Comparison of ENCODE assay signal across 9 cellular contexts in the genomic region with DNA sequence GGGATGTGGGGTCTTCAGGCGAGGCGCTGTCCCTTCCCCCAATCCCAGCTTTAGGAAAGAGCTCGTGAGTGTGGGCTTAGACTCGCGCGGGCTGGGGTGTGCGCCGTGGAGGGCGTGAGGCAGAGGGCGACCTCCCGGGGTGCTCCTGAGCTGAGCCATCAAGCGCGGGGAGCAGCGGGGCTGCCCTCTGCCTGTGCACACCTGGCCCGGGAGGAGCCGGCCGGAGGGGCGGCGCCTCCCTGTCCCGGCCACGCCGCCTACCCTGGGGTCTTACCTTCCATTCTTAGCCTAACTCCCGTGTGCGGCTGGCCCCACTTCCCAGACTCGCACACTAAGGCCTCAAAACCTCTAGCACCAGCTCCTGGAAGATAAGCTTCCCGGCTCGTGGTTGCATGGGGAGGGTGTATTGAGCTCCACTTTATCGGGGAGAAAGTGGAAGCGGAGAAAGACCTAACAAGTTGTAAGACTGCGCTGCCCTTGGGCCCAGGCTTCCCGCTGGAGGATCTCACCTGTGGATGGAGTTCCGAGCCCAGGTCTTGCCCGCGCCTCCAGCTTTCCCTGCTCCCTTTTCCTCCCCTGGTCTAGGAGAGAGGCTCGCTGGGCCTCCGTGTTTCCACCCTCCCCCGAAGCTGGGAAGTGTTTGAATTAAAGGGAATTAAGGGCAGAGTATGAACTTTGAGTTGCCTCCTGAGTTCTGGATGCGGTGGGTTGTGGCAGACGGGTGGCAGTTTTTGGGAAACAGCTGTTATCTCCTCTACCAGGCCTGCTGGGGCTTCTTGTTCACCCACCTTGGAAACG. TPM values are rescaled to one million over a fixed set of nuclear protein-coding genes. Genes with fewer than 3 reads are reported as not detected.
A peak's percentile ranks its signal among the peaks of the same experiment; 100 is the strongest.
DNase-seq lines count a peak whose midpoint lies in the region; ATAC-seq, FAIRE-seq and TF ChIP-seq lines count a peak whose summit lies in the region.
"Had no signal": no experiment of that assay in that cellular context is flagged by ENCODE, and none has a peak within 500 bp of the region (broad histone marks: within the 10 kb centered on the region; RNA-seq: fewer than 3 reads in every experiment).

No MANE protein-coding gene starts in this region.

- H3K9me3 ChIP-seq in A549 = no peaks in the 10 kb centered on the region
- no peaks in the 10 kb centered on the region for H3K9me3 ChIP-seq in GM23248 (ENCODE audit: low read depth)
- no peaks in the 10 kb centered on the region for H3K9me3 ChIP-seq in stomach smooth muscle (ENCODE audit: control insufficient read depth in 2 of 2, low read length in 2 of 2)

- no peaks in the 10 kb centered on the region for H4K20me1 ChIP-seq in GM23248 (ENCODE audit: insufficient read depth)

- no peak for FAIRE-seq in A549 (lab: Jason Lieb, UNC)
- FAIRE-seq: islet of Langerhans had no signal

- H3K9ac ChIP-seq in GM23248 (peak overlapping the region; percentile 82), stomach smooth muscle (ENCODE audit: low read length in 2 of 2) (peak overlapping the region; percentile 60 to 62)

- H3K9me2 ChIP-seq in GM23248 (ENCODE audit: insufficient read depth) = no peaks in the 10 kb centered on the region

- H3K36me3 ChIP-seq in GM23248 (ENCODE audit: low read depth) (no peaks in the 10 kb centered on the region), stomach smooth muscle (ENCODE audit: control insufficient read depth in 2 of 2, insufficient read depth in 2 of 2, low read length in 2 of 2) (no peaks in the 10 kb centered on the region)

- TF ChIP-seq POLR2A in A549 (IDR thresholded peaks at IDR 0.05; ENCODE audit: low read length) = no peak

- TF ChIP-seq CTCF in A549 (IDR thresholded peaks at IDR 0.05) = no peak

- WGBS in A549 (ENCODE audit: missing lambda C conversion rate) = 53% methylated on average over 24 of the region's 40 CpGs
- 37 to 45% methylated on average over 38 to 40 of the region's 40 CpGs for WGBS in GM23248 (ENCODE audit: low coverage in 1 of 2, low lambda C conversion rate in 2 of 2, missing lambda C conversion rate in 2 of 2), 2 experiments

- H3K4me3 ChIP-seq in A549 = peak overlapping the region; percentile 99
- H3K4me3 ChIP-seq in GM23248 = peak overlapping the region; percentile 98
- peak overlapping the region; percentile 64 to 85 for H3K4me3 ChIP-seq in stomach smooth muscle (ENCODE audit: low read length in 2 of 2)

- POLR2A ChIA-PET in A549 (lab: Yijun Ruan, JAX) = interaction anchor here (0.7 to 2.7 kb wide), 4 partner anchors 14 to 20 kb away, joined by 3 to 8 read pairs (median 6); a partner anchor contains a TSS
- POLR2A ChIA-PET in activated CD8-positive, alpha-beta T cell treated with anti-CD3 and anti-CD28 coated beads, Interleukin-2, amount 10 ng/mL, durations not matched to agents 7 days and 5 days (lab: Charles Lee) = interaction anchor here (1.0 to 1.8 kb wide), 5 partner anchors 15 to 224 kb away, joined by 3 to 15 read pairs (median 5); a partner anchor contains a TSS

- H3K4me2 ChIP-seq in A549 (peak overlapping the region; percentile 99), GM23248 (ENCODE audit: unreplicated experiment) (peak overlapping the region; percentile 97)

- peak overlapping the region; percentile 93 to 99 for H3K27ac ChIP-seq in A549
- H3K27ac ChIP-seq in GM23248 = no peak overlapping the region
- no peak overlapping the region for H3K27ac ChIP-seq in stomach smooth muscle (ENCODE audit: low read length)

- TF ChIP-seq RAD21 in A549 (conservative IDR thresholded peaks at IDR 0.05 in 1 of 2, IDR thresholded peaks at IDR 0.05 in 1 of 2) = no peak

- CTCF ChIA-PET in A549 (lab: Yijun Ruan, JAX) = interaction anchor here (0.6 to 8.7 kb wide), 15 partner anchors 10 to 242 kb away, joined by 3 to 127 read pairs (median 3); a partner anchor contains a TSS
- CTCF ChIA-PET in activated CD8-positive, alpha-beta T cell treated with anti-CD3 and anti-CD28 coated beads, Interleukin-2, amount 10 ng/mL, durations not matched to agents 7 days and 5 days (lab: Charles Lee) = interaction anchor here (0.7 to 3.7 kb wide), 8 partner anchors 8 to 95 kb away, joined by 3 to 61 read pairs (median 6); a partner anchor contains a TSS

- ATAC-seq in A549 (peak; percentile 26 to 42; a peak in 3 of 6 replicates), GM19328 (IDR thresholded peaks at IDR 0.05; ENCODE audit: unreplicated experiment) (no peak)
- ATAC-seq in activated CD8-positive, alpha-beta T cell treated with anti-CD3 and anti-CD28 coated beads, Interleukin-2, amount 10 ng/mL, durations not matched to agents 7 days and 5 days = peak; percentile 32

- peaks cover 29% of the 10 kb centered on the region for H3K4me1 Mint-ChIP-seq in activated CD8-positive, alpha-beta T cell treated with anti-CD3 and anti-CD28 coated beads, Interleukin-2, amount 10 ng/mL, durations not matched to agents 7 days and 5 days (ENCODE audit: low read depth)

- peak overlapping the region; percentile 99 for H2AFZ ChIP-seq in GM23248

- H3K36me3 Mint-ChIP-seq in activated CD8-positive, alpha-beta T cell treated with anti-CD3 and anti-CD28 coated beads, Interleukin-2, amount 10 ng/mL, durations not matched to agents 7 days and 5 days (ENCODE audit: low read depth) = no peaks in the 10 kb centered on the region

- peaks cover 2% of the 10 kb centered on the region for H3K27me3 Mint-ChIP-seq in activated CD8-positive, alpha-beta T cell treated with anti-CD3 and anti-CD28 coated beads, Interleukin-2, amount 10 ng/mL, durations not matched to agents 7 days and 5 days (ENCODE audit: low read depth)

- no peak for DNase-seq in A549 (ENCODE audit: low read depth in 1 of 2, low spot score in 1 of 2)
- DNase-seq in GM23248 = peak; percentile 24
- DNase-seq in activated CD8-positive, alpha-beta T cell treated with anti-CD3 and anti-CD28 coated beads, Interleukin-2, amount 10 ng/mL, durations not matched to agents 7 days and 5 days = no peak
- peak; percentile 53 for DNase-seq in iPS-NIHi11 (ENCODE audit: low spot score)
- no peak for DNase-seq in cerebellar nuclear complex (lab: John Stamatoyannopoulos, UW)
- no peak for DNase-seq in GF-D8 (lab: John Stamatoyannopoulos, UW)

- no peaks in the 10 kb centered on the region for H3K9me3 Mint-ChIP-seq in activated CD8-positive, alpha-beta T cell treated with anti-CD3 and anti-CD28 coated beads, Interleukin-2, amount 10 ng/mL, durations not matched to agents 7 days and 5 days (ENCODE audit: insufficient read depth)

- H3K4me1 ChIP-seq in A549 (peaks cover 42% of the 10 kb centered on the region), GM23248 (ENCODE audit: insufficient read depth) (no peaks in the 10 kb centered on the region), stomach smooth muscle (ENCODE audit: control insufficient read depth, insufficient read depth, low read length) (peaks cover 19% of the 10 kb centered on the region)

- H3K27ac Mint-ChIP-seq in activated CD8-positive, alpha-beta T cell treated with anti-CD3 and anti-CD28 coated beads, Interleukin-2, amount 10 ng/mL, durations not matched to agents 7 days and 5 days = peak overlapping the region; percentile 67

- H3F3A ChIP-seq in GM23248 (ENCODE audit: insufficient read depth) = no peaks in the 10 kb centered on the region

- peak overlapping the region; percentile 85 for H3K4me3 Mint-ChIP-seq in activated CD8-positive, alpha-beta T cell treated with anti-CD3 and anti-CD28 coated beads, Interleukin-2, amount 10 ng/mL, durations not matched to agents 7 days and 5 days

- H3K27me3 ChIP-seq in GM23248 (replicated peaks; ENCODE audit: insufficient read depth) (no peaks in the 10 kb centered on the region), stomach smooth muscle (ENCODE audit: control insufficient read depth in 1 of 2, insufficient read depth in 2 of 2, low read length in 2 of 2) (no peaks in the 10 kb centered on the region)

- H3K79me2 ChIP-seq in GM23248 (ENCODE audit: insufficient read depth) = no peaks in the 10 kb centered on the region; the same call in 1 of the 2 replicates

- in situ Hi-C loops in GM23248 (cut with MboI) = no loop called here

- TF ChIP-seq EP300 in A549 (IDR thresholded peaks at IDR 0.05) = no peak

TF ChIP-seq in A549, 52 proteins besides CTCF, POLR2A, EP300 and RAD21 (continues in another document):
- TF ChIP-seq CHD2 (IDR thresholded peaks at IDR 0.05; ENCODE audit: low read length, partially characterized antibody) = no peak
- TF ChIP-seq KDM1A (IDR thresholded peaks at IDR 0.05; ENCODE audit: low read depth) = peak; percentile 41; the same call in 1 of the 2 replicates

RNA-seq across cellular contexts. Expression of a gene that starts 1.2 kb away (rescaled TPM):
- 5.2 and 6.2 TPM in 2 replicates for polyA plus RNA-seq in A549 (2011; rRNA removed)
- polyA plus RNA-seq in A549 (2012; cell fraction: cytosol; rRNA removed) = 9.4 and 12.2 TPM in 2 replicates
- 29.6 and 31.6 TPM in 2 replicates for polyA plus RNA-seq in A549 (2012; cell fraction: nucleus; rRNA removed)
- polyA plus RNA-seq in A549 (2017; fragmentation: RNase III; extraction: RNeasy Plus Mini Kit Qiagen cat#74134 plus additional on column Dnase treatment) = 9.5 to 11.3 TPM (median 10.1 TPM) in 3 replicates
- polyA minus RNA-seq in A549 (2011; rRNA and poly(A)+ RNA removed) = 5.5 and 6.0 TPM in 2 replicates
- 1.5 and 2.0 TPM in 2 replicates for total RNA-seq in GM23248 (2014; rRNA removed; shearing (Covaris generic))
- 0.81 and 0.85 TPM in 2 replicates for polyA plus RNA-seq in GM23248 (2016; fragmentation: Nextera tagmentation; extraction: Ambion mirVana)
- total RNA-seq in activated CD8-positive, alpha-beta T cell treated with anti-CD3 and anti-CD28 coated beads, Interleukin-2, amount 10 ng/mL, durations not matched to agents 7 days and 5 days = 10 to 100 TPM in 1 of 2 experiments, 1 to 10 TPM in 1; 9.0 to 10.0 TPM

RNA-seq across cellular contexts. Expression of a gene that starts 20.1 kb away (rescaled TPM):
- polyA plus RNA-seq in A549 (2011; rRNA removed) (74.1 and 86.3 TPM in 2 replicates), A549 (2017; fragmentation: RNase III; extraction: RNeasy Plus Mini Kit Qiagen cat#74134 plus additional on column Dnase treatment) (50.6 to 55.7 TPM (median 53.3 TPM) in 3 replicates), GM23248 (2016; fragmentation: Nextera tagmentation; extraction: Ambion mirVana) (68.8 and 72.5 TPM in 2 replicates)
- 41.4 and 51.8 TPM in 2 replicates for polyA plus RNA-seq in A549 (2012; cell fraction: cytosol; rRNA removed)
- 22.3 and 28.8 TPM in 2 replicates for polyA plus RNA-seq in A549 (2012; cell fraction: nucleus; rRNA removed)
- polyA minus RNA-seq in A549 (2011; rRNA and poly(A)+ RNA removed) = 22.5 and 28.8 TPM in 2 replicates
- 32.0 and 37.0 TPM in 2 replicates for total RNA-seq in GM23248 (2014; rRNA removed; shearing (Covaris generic))
- 10 to 100 TPM; 65.5 to 68.4 TPM for total RNA-seq in activated CD8-positive, alpha-beta T cell treated with anti-CD3 and anti-CD28 coated beads, Interleukin-2, amount 10 ng/mL, durations not matched to agents 7 days and 5 days

RNA-seq across cellular contexts. Expression of a gene that starts 56.4 kb away (rescaled TPM):
- polyA plus RNA-seq in A549 (2011; rRNA removed) = 126 and 149 TPM in 2 replicates
- polyA plus RNA-seq in A549 (2012; cell fraction: cytosol; rRNA removed) = 68.8 and 69.3 TPM in 2 replicates
- 29.0 and 53.1 TPM in 2 replicates for polyA plus RNA-seq in A549 (2012; cell fraction: nucleus; rRNA removed)
- polyA plus RNA-seq in A549 (2017; fragmentation: RNase III; extraction: RNeasy Plus Mini Kit Qiagen cat#74134 plus additional on column Dnase treatment) = 140 to 151 TPM (median 143 TPM) in 3 replicates
- polyA minus RNA-seq in A549 (2011; rRNA and poly(A)+ RNA removed) = 63.7 and 67.8 TPM in 2 replicates
- total RNA-seq in GM23248 (2014; rRNA removed; shearing (Covaris generic)) = 91.3 and 94.8 TPM in 2 replicates
- polyA plus RNA-seq in GM23248 (2016; fragmentation: Nextera tagmentation; extraction: Ambion mirVana) = 77.4 and 82.8 TPM in 2 replicates
- 100 to 1,000 TPM; 137 to 142 TPM for total RNA-seq in activated CD8-positive, alpha-beta T cell treated with anti-CD3 and anti-CD28 coated beads, Interleukin-2, amount 10 ng/mL, durations not matched to agents 7 days and 5 days

Comparison
In these comparisons a context has a peak if more than half of its experiments do, and no peak if none do; other contexts are left out.
1. DNase-seq: peak in GM23248 (single experiment) and iPS-NIHi11 (single experiment); none in A549 (0 of 2), activated CD8-positive, alpha-beta T cell treated with anti-CD3 and anti-CD28 coated beads, Interleukin-2, amount 10 ng/mL, durations not matched to agents 7 days and 5 days (single experiment), cerebellar nuclear complex (0 of 2) and GF-D8 (single experiment).
2. H3K27ac ChIP-seq: peak in A549 (2 of 2); none in GM23248 (single experiment) and stomach smooth muscle (single experiment).
3. Peak in every context shown above with its lines, with median percentiles within 50 percentile points of each other: H3K4me3 ChIP-seq.